Comparison of ENCODE assay signal across 10 cellular contexts in genomic region chr17:32551186-32551955, GRCh38.
DNase-seq lines count a peak whose midpoint lies in the region; TF ChIP-seq lines count a peak whose summit lies in the region.
"Had no signal": no experiment of that assay in that cellular context is flagged by ENCODE, and none has a peak within 500 bp of the region (broad histone marks: within the 10 kb centered on the region; RNA-seq: fewer than 3 reads in every experiment).

No MANE protein-coding gene starts in this region.

- peak overlapping the region; percentile 46 for H3K27ac Mint-ChIP-seq in activated naive CD4-positive, alpha-beta T cell treated with anti-CD3 and anti-CD28 coated beads for 36 hours
- peak overlapping the region; percentile 82 for H3K27ac Mint-ChIP-seq in type B pancreatic cell

- H3K27me3 ChIP-seq in KMS-11 (ENCODE audit: insufficient read depth, low read depth) (no peaks in the 10 kb centered on the region), right atrium auricular region (no peaks in the 10 kb centered on the region)
- H3K27me3 ChIP-seq: SJSA1 had no signal

- H3K27me3 Mint-ChIP-seq in activated naive CD4-positive, alpha-beta T cell treated with anti-CD3 and anti-CD28 coated beads for 36 hours (ENCODE audit: low read depth) = no peaks in the 10 kb centered on the region
- no peaks in the 10 kb centered on the region for H3K27me3 Mint-ChIP-seq in type B pancreatic cell

- H3K79me2 ChIP-seq in KMS-11 (ENCODE audit: insufficient read depth, low read depth) = no peaks in the 10 kb centered on the region

- in situ Hi-C loops in T47D (cut with HindIII; ENCODE audit: low pct_unique_long_range_greater_than_20kb, low sequenced_read_pairs) = no loop called here

- peak overlapping the region; percentile 21; the same call in 1 of the 2 replicates for H3K27ac ChIP-seq in KMS-11
- no peak overlapping the region for H3K27ac ChIP-seq in right atrium auricular region
- H3K27ac ChIP-seq: SJSA1 had no signal

- peaks cover 18% of the 10 kb centered on the region for H3K4me1 ChIP-seq in KMS-11 (ENCODE audit: low read depth, poor library complexity, severe bottlenecking)
- no peaks in the 10 kb centered on the region for H3K4me1 ChIP-seq in right atrium auricular region

- no peak overlapping the region for H3K9ac ChIP-seq in KMS-11

- CTCF ChIA-PET in activated naive CD4-positive, alpha-beta T cell treated with anti-CD3 and anti-CD28 coated beads for 36 hours (lab: Charles Lee) = interaction anchor here (1.3 to 2.0 kb wide), 3 partner anchors 27 to 89 kb away, joined by 4 to 6 read pairs (median 5); no protein-coding TSS in a partner anchor

- peaks cover 48% of the 10 kb centered on the region for H3K4me1 Mint-ChIP-seq in activated naive CD4-positive, alpha-beta T cell treated with anti-CD3 and anti-CD28 coated beads for 36 hours (ENCODE audit: low read depth)
- no peaks in the 10 kb centered on the region for H3K4me1 Mint-ChIP-seq in type B pancreatic cell (ENCODE audit: unreplicated experiment)

- H3K4me2 ChIP-seq in KMS-11 = peak overlapping the region; percentile 5

- DNase-seq in activated naive CD4-positive, alpha-beta T cell treated with anti-CD3 and anti-CD28 coated beads for 36 hours = peak; percentile 22
- DNase-seq in activated naive CD4-positive, alpha-beta T cell treated with Interleukin-2 at 50 U/mL for 16 hours = no peak
- DNase-seq in T47D (ENCODE audit: low read depth in 1 of 2, low spot score in 1 of 2) = peak; percentile 18 to 58
- no peak for DNase-seq in type B pancreatic cell (ENCODE audit: extremely low spot score, unreplicated experiment)
- DNase-seq in NCI-H526 (lab: John Stamatoyannopoulos, UW) = no peak
- DNase-seq in right atrium auricular region (ENCODE audit: low spot score) = no peak
- DNase-seq in NCI-H1930 (lab: John Stamatoyannopoulos, UW) = no peak
- DNase-seq: DND-41 had no signal

- intact Hi-C loops in activated naive CD4-positive, alpha-beta T cell treated with anti-CD3 and anti-CD28 coated beads for 36 hours (cut with micrococcal nuclease) = loop anchor here (1.0 kb wide), 2 partner anchors 13 to 28 kb away; no protein-coding TSS in a partner anchor

- H3K36me3 ChIP-seq in KMS-11 (ENCODE audit: insufficient read depth) (no peaks in the 10 kb centered on the region), right atrium auricular region (no peaks in the 10 kb centered on the region)
- H3K36me3 ChIP-seq: SJSA1 had no signal

- H4K20me1 ChIP-seq in KMS-11 (ENCODE audit: insufficient read depth) = no peaks in the 10 kb centered on the region

- no peak overlapping the region for H3K4me3 Mint-ChIP-seq in activated naive CD4-positive, alpha-beta T cell treated with anti-CD3 and anti-CD28 coated beads for 36 hours
- H3K4me3 Mint-ChIP-seq in type B pancreatic cell = no peak overlapping the region

- H3K36me3 Mint-ChIP-seq in activated naive CD4-positive, alpha-beta T cell treated with anti-CD3 and anti-CD28 coated beads for 36 hours (ENCODE audit: low read depth) = no peaks in the 10 kb centered on the region
- H3K36me3 Mint-ChIP-seq in type B pancreatic cell = no peaks in the 10 kb centered on the region

- H3K9me3 Mint-ChIP-seq in activated naive CD4-positive, alpha-beta T cell treated with anti-CD3 and anti-CD28 coated beads for 36 hours = no peaks in the 10 kb centered on the region
- no peaks in the 10 kb centered on the region for H3K9me3 Mint-ChIP-seq in type B pancreatic cell

- no peak overlapping the region for H2AFZ ChIP-seq in KMS-11 (ENCODE audit: low read depth)

- H3K9me3 ChIP-seq in right atrium auricular region = no peaks in the 10 kb centered on the region
- H3K9me3 ChIP-seq: SJSA1 had no signal

- H3K4me3 ChIP-seq in KMS-11 (IDR thresholded peaks at IDR 0.05; ENCODE audit: insufficient read depth, low read depth, low read length) = no peak overlapping the region
- no peak overlapping the region for H3K4me3 ChIP-seq in right atrium auricular region
- H3K4me3 ChIP-seq: SJSA1 had no signal

- no peak for TF ChIP-seq CTCF in KMS-11 (conservative IDR thresholded peaks at IDR 0.05; ENCODE audit: low read depth, low read length)
- no peak for TF ChIP-seq CTCF in type B pancreatic cell (conservative IDR thresholded peaks at IDR 0.05)
- no peak for TF ChIP-seq CTCF in right atrium auricular region (IDR thresholded peaks at IDR 0.05)

Comparison
In these comparisons a context has a peak if more than half of its experiments do, and no peak if none do; other contexts are left out.
1. DNase-seq: peak in activated naive CD4-positive, alpha-beta T cell treated with anti-CD3 and anti-CD28 coated beads for 36 hours (single experiment) and T47D (2 of 2); none in activated naive CD4-positive, alpha-beta T cell treated with Interleukin-2 at 50 U/mL for 16 hours (single experiment), type B pancreatic cell (single experiment), NCI-H526 (0 of 2), right atrium auricular region (single experiment) and NCI-H1930 (0 of 2).